In the genomic region with DNA sequence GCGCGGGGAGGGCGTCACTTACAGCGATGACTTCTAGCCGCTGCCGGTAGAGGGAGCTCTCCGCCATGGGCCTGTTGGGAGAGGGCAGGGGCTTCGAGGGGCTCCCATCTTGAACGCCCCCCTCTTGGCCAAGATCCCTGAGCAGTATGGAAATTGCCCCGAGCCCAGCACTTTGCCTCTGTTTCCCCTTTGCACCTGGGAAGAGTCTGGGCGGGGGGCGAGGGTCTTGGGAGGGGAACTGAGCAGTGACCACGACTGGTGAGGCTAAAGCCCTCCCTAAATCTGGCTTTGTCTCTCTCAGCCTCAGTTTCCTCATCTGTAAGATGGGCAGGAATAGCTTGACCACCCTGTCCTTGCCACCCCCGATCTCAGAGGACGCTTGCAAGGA, we compare ENCODE assay signal across 8 cellular contexts. TPM values are rescaled to one million over a fixed set of nuclear protein-coding genes. Genes with fewer than 3 reads are reported as not detected.
DNase-seq lines count a peak whose midpoint lies in the region; ATAC-seq and TF ChIP-seq lines count a peak whose summit lies in the region.

No MANE protein-coding gene starts in this region.

- intact Hi-C loops in uterus (cut with DNase I; ENCODE audit: low total_unique reads): no loop called here

- H3K4me3 ChIP-seq in H7 (ENCODE audit: insufficient read depth, low read depth, low read length) (no peak overlapping the region), uterus (no peak overlapping the region)

- peaks cover 8% of the 10 kb centered on the region for H3K4me1 Mint-ChIP-seq in endothelial cell (ENCODE audit: unreplicated experiment)

- H3K36me3 Mint-ChIP-seq in endothelial cell (ENCODE audit: low read depth, unreplicated experiment): no peaks in the 10 kb centered on the region

- no peak overlapping the region for H3K4me3 Mint-ChIP-seq in endothelial cell (ENCODE audit: unreplicated experiment)

- DNase-seq in H7 (peak; percentile 84), endothelial cell (ENCODE audit: low spot score) (peak; percentile 49), LoVo (ENCODE audit: low spot score) (no peak), T1000 (lab: John Stamatoyannopoulos, UW) (no peak), uterus (no peak)
- DNase-seq in activated CD4-positive, alpha-beta T cell treated with anti-CD3 and anti-CD28 coated beads for 48 hours: peak; percentile 70
- DNase-seq in stimulated activated CD4-positive, alpha-beta T cell treated with anti-CD3 and anti-CD28 coated beads, Interleukin-15, amount 100 ng/mL, for 24 hours: peak; percentile 69

- H3K9me3 ChIP-seq in uterus: no peaks in the 10 kb centered on the region

- H3K36me3 ChIP-seq in H7 (replicated peaks; ENCODE audit: control insufficient read depth, insufficient read depth, low read length) (no peaks in the 10 kb centered on the region), uterus (no peaks in the 10 kb centered on the region)

- H3K9me3 Mint-ChIP-seq in endothelial cell (ENCODE audit: unreplicated experiment): no peaks in the 10 kb centered on the region

- H3K27me3 ChIP-seq in H7 (ENCODE audit: control insufficient read depth, insufficient read depth, low read length): peaks cover 24% of the 10 kb centered on the region
- peaks cover 0 to 8% of the 10 kb centered on the region in 2 donors for H3K27me3 ChIP-seq in uterus

- no peak overlapping the region for H3K27ac ChIP-seq in uterus

- TF ChIP-seq POLR2A in uterus (IDR thresholded peaks at IDR 0.05): no peak

- no peak overlapping the region for H3K27ac Mint-ChIP-seq in endothelial cell (ENCODE audit: unreplicated experiment)

- peak; percentile 74 for TF ChIP-seq CTCF in endothelial cell (IDR thresholded peaks at IDR 0.05; ENCODE audit: unreplicated experiment)
- TF ChIP-seq CTCF in uterus (IDR thresholded peaks at IDR 0.05): peak in 2 of 4 experiments; percentile 9 to 29

- no peak for ATAC-seq in HG03108 (IDR thresholded peaks at IDR 0.05; ENCODE audit: unreplicated experiment)

- H3K4me1 ChIP-seq in uterus: peaks cover 0 to 7% of the 10 kb centered on the region in 2 donors

- peaks cover 10% of the 10 kb centered on the region for H3K27me3 Mint-ChIP-seq in endothelial cell (ENCODE audit: unreplicated experiment)

RNA-seq across cellular contexts. Expression of a gene that starts 2.8 kb away (rescaled TPM):
- 8.1 and 9.4 TPM in 2 replicates for total RNA-seq in H7 (2014; rRNA removed; shearing (Covaris generic))
- total RNA-seq in endothelial cell (ENCODE audit: unreplicated experiment): 0.90 TPM
- total RNA-seq in uterus: 1 to 10 TPM in 1 of 4 donors, under 1 TPM in 1, not detected in 2; 0.55 to 4.3 TPM

RNA-seq across cellular contexts. Expression of a gene that starts 13.5 kb away (rescaled TPM):
- 0.52 and 0.92 TPM in 2 replicates for total RNA-seq in H7 (2014; rRNA removed; shearing (Covaris generic))
- total RNA-seq in endothelial cell (ENCODE audit: unreplicated experiment) (not detected), uterus (10 to 100 TPM in 1 of 4 donors, 1 to 10 TPM in 1, under 1 TPM in 1, not detected in 1; 0.55 to 23.8 (median 2.0) TPM)

RNA-seq across cellular contexts. Expression of a gene that starts 26.5 kb away (rescaled TPM):
- 0.94 and 1.3 TPM in 2 replicates for total RNA-seq in H7 (2014; rRNA removed; shearing (Covaris generic))
- not detected for total RNA-seq in endothelial cell (ENCODE audit: unreplicated experiment)
- 1 to 10 TPM in 1 of 4 donors, not detected in 3; 1.7 TPM for total RNA-seq in uterus

RNA-seq across cellular contexts. Expression of a gene that starts 27.5 kb away (rescaled TPM):
- total RNA-seq in H7 (2014; rRNA removed; shearing (Covaris generic)): 8.8 and 10.1 TPM in 2 replicates
- total RNA-seq in endothelial cell (ENCODE audit: unreplicated experiment) (6.3 TPM), uterus (1 to 10 TPM; 1.0 to 10.0 (median 3.7) TPM)

RNA-seq across cellular contexts. Expression of a gene that starts 31.1 kb away (rescaled TPM):
- not detected in 2 replicates for total RNA-seq in H7 (2014; rRNA removed; shearing (Covaris generic))
- total RNA-seq in endothelial cell (ENCODE audit: unreplicated experiment): not detected
- not detected for total RNA-seq in uterus

Comparison
In these comparisons a context has a peak if more than half of its experiments do, and no peak if none do; other contexts are left out.
1. DNase-seq: peak in H7 (single experiment), activated CD4-positive, alpha-beta T cell treated with anti-CD3 and anti-CD28 coated beads for 48 hours (single experiment), endothelial cell (single experiment) and stimulated activated CD4-positive, alpha-beta T cell treated with anti-CD3 and anti-CD28 coated beads, Interleukin-15, amount 100 ng/mL, for 24 hours (single experiment); none in LoVo (single experiment), T1000 (single experiment) and uterus (0 of 2).